Comparison of ENCODE assay signal across 13 cellular contexts in the genomic region with DNA sequence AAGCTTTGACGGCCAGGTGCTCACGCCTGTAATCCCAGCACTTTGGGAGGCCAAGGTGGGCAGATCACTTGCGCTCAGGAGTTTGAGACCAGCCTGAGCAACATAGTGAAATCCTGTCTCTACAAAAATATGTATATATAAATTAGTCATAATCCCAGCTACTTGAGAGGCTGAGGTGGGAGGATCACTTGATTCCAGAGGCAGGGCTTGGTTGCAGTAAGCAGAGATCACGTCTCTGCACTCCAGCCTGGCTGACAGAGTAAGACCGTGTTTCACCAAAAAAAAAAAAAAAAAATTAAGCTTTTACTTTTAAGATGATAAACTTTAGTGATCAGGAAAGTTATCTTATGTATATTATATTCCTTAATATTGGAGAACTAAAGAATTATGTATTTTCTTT. TPM values are rescaled to one million over a fixed set of nuclear protein-coding genes. Genes with fewer than 3 reads are reported as not detected.
A peak's percentile ranks its signal among the peaks of the same experiment; 100 is the strongest.
DNase-seq lines count a peak whose midpoint lies in the region; TF ChIP-seq lines count a peak whose summit lies in the region.
"Had no signal": no experiment of that assay in that cellular context is flagged by ENCODE, and none has a peak within 500 bp of the region (broad histone marks: within the 10 kb centered on the region; RNA-seq: fewer than 3 reads in every experiment).

No MANE protein-coding gene starts in this region.

- intact Hi-C loops in PC-9 (cut with micrococcal nuclease; ENCODE audit: unreplicated experiment), result no loop called here

- H3K4me1 ChIP-seq in ACC112 (ENCODE audit: control insufficient read depth, insufficient read depth, low read length, unreplicated experiment) (peaks cover 44% of the 10 kb centered on the region), PC-9 (replicated peaks; ENCODE audit: insufficient read depth) (peaks cover 28% of the 10 kb centered on the region), osteoblast (ENCODE audit: insufficient read depth, low read length) (peaks cover 50% of the 10 kb centered on the region)

- H3K27me3 ChIP-seq in ACC112 (ENCODE audit: insufficient read depth, low read length), result no peaks in the 10 kb centered on the region
- H3K27me3 ChIP-seq in PC-9 (ENCODE audit: insufficient read depth, low read depth), result no peaks in the 10 kb centered on the region
- no peaks in the 10 kb centered on the region for H3K27me3 ChIP-seq in osteoblast (ENCODE audit: insufficient read depth, low read length)

- POLR2A ChIA-PET in PC-9 (lab: Charles Lee; ENCODE audit: unreplicated experiment), result interaction anchor here (0.5 to 0.7 kb wide), 3 partner anchors 19 to 182 kb away, joined by 3 to 11 read pairs (median 5); no protein-coding TSS in a partner anchor

- no peak overlapping the region for H3K4me3 Mint-ChIP-seq in chondrocyte (ENCODE audit: unreplicated experiment)
- H3K4me3 Mint-ChIP-seq: B cell; CD4-positive, alpha-beta T cell had no signal

- no peaks in the 10 kb centered on the region for H3K9me2 ChIP-seq in PC-9 (ENCODE audit: insufficient read depth)

- H3K27ac ChIP-seq in ACC112 (ENCODE audit: low read depth, low read length), result peak overlapping the region; percentile 62
- H3K27ac ChIP-seq in PC-9, result peak overlapping the region; percentile 2; the same call in 1 of the 2 replicates
- peak overlapping the region; percentile 37 for H3K27ac ChIP-seq in osteoblast (ENCODE audit: low read depth, low read length)

- no peak overlapping the region for H3K4me2 ChIP-seq in PC-9
- no peak overlapping the region for H3K4me2 ChIP-seq in osteoblast (ENCODE audit: insufficient read depth, low read length)

- peaks cover 98% of the 10 kb centered on the region for H3F3A ChIP-seq in PC-9 (ENCODE audit: insufficient read depth, low read depth)

- no peaks in the 10 kb centered on the region for H3K9me3 Mint-ChIP-seq in chondrocyte (ENCODE audit: low read depth)
- H3K9me3 Mint-ChIP-seq: CD4-positive, alpha-beta T cell had no signal

- H3K79me2 ChIP-seq in ACC112 (ENCODE audit: control insufficient read depth, insufficient read depth, low read length, unreplicated experiment), result peaks cover 76% of the 10 kb centered on the region
- H3K79me2 ChIP-seq in PC-9 (ENCODE audit: low read depth), result peaks cover 83% of the 10 kb centered on the region
- peaks cover 79% of the 10 kb centered on the region for H3K79me2 ChIP-seq in osteoblast (ENCODE audit: insufficient read depth, low read length)

- TF ChIP-seq CTCF in PC-9 (conservative IDR thresholded peaks at IDR 0.05), result no peak
- no peak for TF ChIP-seq CTCF in chondrocyte (IDR thresholded peaks at IDR 0.05)
- no peak for TF ChIP-seq CTCF in osteoblast (IDR thresholded peaks at IDR 0.05; ENCODE audit: extremely low read depth, low read depth, low read length)

- peaks cover 47% of the 10 kb centered on the region for H3K36me3 Mint-ChIP-seq in chondrocyte (ENCODE audit: low read depth)

- H3K27ac Mint-ChIP-seq in chondrocyte (ENCODE audit: unreplicated experiment), result peak overlapping the region; percentile 70
- H3K27ac Mint-ChIP-seq: B cell; CD4-positive, alpha-beta T cell had no signal

- DNase-seq in PC-9 (no peak), chondrocyte (ENCODE audit: low spot score) (no peak), osteoblast (ENCODE audit: insufficient read length, low spot score, missing footprints) (no peak), NCI-H1694 treated with DMSO at 0.1 percent for 48 hours (lab: John Stamatoyannopoulos, UW) (no peak), nucleus accumbens (lab: John Stamatoyannopoulos, UW) (no peak), SIG-M5 treated with dmso at 0.1 percent for 504 hours (lab: John Stamatoyannopoulos, UW; ENCODE audit: unreplicated experiment) (no peak)
- DNase-seq: C1 segment of cervical spinal cord; Calu3; CD4-positive, alpha-beta T cell; DMS 273 treated with DMSO at 0.1 percent for 48 hours; IMR-90 had no signal

- no TSS peak for BruUV-seq in PC-9 (replicated peaks; lab: Mats Ljungman, UMichigan)

- H3K27me3 Mint-ChIP-seq in chondrocyte (ENCODE audit: low read depth), result no peaks in the 10 kb centered on the region
- H3K27me3 Mint-ChIP-seq: B cell; CD4-positive, alpha-beta T cell had no signal

- H3K4me3 ChIP-seq in ACC112 (ENCODE audit: low read depth, low read length) (no peak overlapping the region), PC-9 (no peak overlapping the region), osteoblast (ENCODE audit: insufficient read depth, low read length) (no peak overlapping the region)

- peaks cover 30% of the 10 kb centered on the region for H4K20me1 ChIP-seq in PC-9 (ENCODE audit: insufficient read depth)
- H4K20me1 ChIP-seq in osteoblast (ENCODE audit: insufficient read depth, low read length), result peaks cover 23% of the 10 kb centered on the region

- peaks cover 86% of the 10 kb centered on the region for H3K36me3 ChIP-seq in ACC112 (ENCODE audit: insufficient read depth, low read length)
- H3K36me3 ChIP-seq in PC-9 (ENCODE audit: low read depth), result peaks cover 80% of the 10 kb centered on the region
- peaks cover 95% of the 10 kb centered on the region for H3K36me3 ChIP-seq in osteoblast (ENCODE audit: insufficient read depth, low read length)

- CTCF ChIA-PET in PC-9 (lab: Charles Lee), result interaction anchor here (0.6 kb wide), 1 partner anchor 302 kb away, joined by 3 read pairs; no protein-coding TSS in a partner anchor

- H3K9me3 ChIP-seq in PC-9 (ENCODE audit: insufficient read depth, low read depth) (no peaks in the 10 kb centered on the region), osteoblast (ENCODE audit: low read depth, low read length) (no peaks in the 10 kb centered on the region)

- peaks cover 37% of the 10 kb centered on the region for H3K4me1 Mint-ChIP-seq in chondrocyte (ENCODE audit: low read depth)

- H2AFZ ChIP-seq in ACC112 (ENCODE audit: low read length, unreplicated experiment), result no peak overlapping the region
- H2AFZ ChIP-seq in PC-9, result no peak overlapping the region
- H2AFZ ChIP-seq in osteoblast (ENCODE audit: low read length), result no peak overlapping the region

RNA-seq across cellular contexts. Expression of gene SNAPC1, which starts 18.0 kb away (rescaled TPM):
- 17.9 and 18.0 TPM in 2 replicates for total RNA-seq in PC-9 (2021)
- 7.9 to 9.9 TPM (median 8.6 TPM) in 3 replicates for total RNA-seq in chondrocyte
- total RNA-seq in osteoblast, result 26.5 and 35.8 TPM in 2 replicates

RNA-seq across cellular contexts. Expression of gene HIF1A, which starts 48.9 kb away (rescaled TPM):
- total RNA-seq in PC-9 (2021) (146 and 154 TPM in 2 replicates), chondrocyte (466 to 676 TPM (median 660 TPM) in 3 replicates), osteoblast (611 and 816 TPM in 2 replicates)

Comparison
In these comparisons a context has a peak if more than half of its experiments do, and no peak if none do; other contexts are left out.
1. H3K27ac ChIP-seq: peak in every context shown above with its lines; median percentile 62 in ACC112; 37 in osteoblast; 2 in PC-9.